In the genomic region with DNA sequence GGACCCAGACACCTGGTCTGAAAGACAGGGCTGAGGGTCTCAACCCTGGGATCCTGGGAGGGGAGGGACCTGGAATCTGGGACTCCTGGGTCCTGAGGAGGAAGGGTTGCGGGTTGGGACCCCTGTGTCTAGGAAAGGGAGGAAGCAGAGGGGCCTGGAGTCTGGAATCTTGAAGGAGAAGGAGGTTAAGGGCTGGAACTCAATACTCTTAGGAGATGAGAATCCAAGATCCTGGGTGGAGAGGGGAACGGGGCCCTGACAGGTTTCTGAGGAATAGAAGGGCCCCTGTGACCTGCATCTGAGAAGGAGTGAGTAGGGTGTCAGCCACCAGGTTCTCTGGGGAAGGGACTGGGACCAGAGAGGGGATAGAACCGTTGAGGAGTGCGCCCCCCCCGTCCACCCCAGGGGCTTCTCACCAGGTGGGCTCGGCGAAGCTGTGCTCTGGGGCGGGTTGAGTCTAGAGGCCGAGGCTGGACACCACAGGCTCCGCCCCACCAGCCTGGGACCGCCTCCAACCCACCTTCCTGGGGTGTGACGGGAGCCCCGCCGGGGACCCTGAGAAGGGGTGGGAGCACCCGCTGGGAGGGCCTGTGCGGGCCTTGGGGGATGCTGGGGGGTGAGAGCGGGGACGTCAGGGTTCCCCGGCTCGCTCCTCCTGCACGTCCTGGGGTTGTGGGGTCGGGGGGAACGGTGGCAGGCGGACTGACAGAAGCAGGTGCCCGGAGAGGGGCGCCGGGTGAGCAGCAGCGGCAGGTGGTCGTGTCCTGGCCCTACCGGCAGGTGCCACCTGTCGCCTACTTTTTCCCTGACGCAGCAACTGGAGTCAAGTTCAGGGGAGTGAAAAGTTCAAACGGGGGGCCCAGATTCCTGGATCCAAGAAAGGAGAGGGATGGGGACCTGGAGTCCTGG, we compare ENCODE assay signal across 1 cellular context.
TF ChIP-seq lines count a peak whose summit lies in the region.

A gene with protein sequence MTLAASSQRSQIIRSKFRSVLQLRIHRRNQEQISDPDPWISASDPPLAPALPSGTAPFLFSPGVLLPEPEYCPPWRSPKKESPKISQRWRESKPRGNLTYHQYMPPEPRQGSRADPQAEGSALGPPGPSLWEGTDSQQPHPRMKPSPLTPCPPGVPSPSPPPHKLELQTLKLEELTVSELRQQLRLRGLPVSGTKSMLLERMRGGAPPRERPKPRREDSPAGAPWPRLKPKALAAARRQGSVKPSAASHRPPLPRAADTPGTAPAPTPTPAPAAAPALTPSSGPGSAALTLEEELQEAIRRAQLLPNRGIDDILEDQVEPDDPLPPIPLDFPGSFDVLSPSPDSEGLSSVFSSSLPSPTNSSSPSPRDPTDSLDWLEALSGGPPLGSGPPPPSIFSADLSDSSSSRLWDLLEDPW (minus strand): TSS at position 463 of the 909 bp plus-strand sequence. CDS start 694 bp downstream, outside the sequence.

TF ChIP-seq in H1, 55 proteins besides CTCF, POLR2A, EP300 and RAD21:
- no peak for TF ChIP-seq EZH2 (IDR thresholded peaks at IDR 0.05; ENCODE audit: low read depth, low read length, severe bottlenecking)
- TF ChIP-seq SUZ12 (IDR thresholded peaks at IDR 0.05; ENCODE audit: low read length), result no peak
- no peak for TF ChIP-seq ZNF274 (IDR thresholded peaks at IDR 0.05; ENCODE audit: borderline replicate concordance, extremely low read depth, low read length)
- TF ChIP-seq, protein P1, sequence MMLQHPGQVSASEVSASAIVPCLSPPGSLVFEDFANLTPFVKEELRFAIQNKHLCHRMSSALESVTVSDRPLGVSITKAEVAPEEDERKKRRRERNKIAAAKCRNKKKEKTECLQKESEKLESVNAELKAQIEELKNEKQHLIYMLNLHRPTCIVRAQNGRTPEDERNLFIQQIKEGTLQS (IDR thresholded peaks at IDR 0.05; ENCODE audit: insufficient read depth, low read depth, low read length), result no peak
- no peak for TF ChIP-seq POU5F1 (IDR thresholded peaks at IDR 0.05; ENCODE audit: low read depth, low read length)
- TF ChIP-seq SP2 (IDR thresholded peaks at IDR 0.05; ENCODE audit: low read length), result no peak
- no peak for TF ChIP-seq ASH2L (IDR thresholded peaks at IDR 0.05; ENCODE audit: low read length)
- TF ChIP-seq PHF8 (conservative IDR thresholded peaks at IDR 0.05; ENCODE audit: low read depth, low read length), result no peak
- no peak for TF ChIP-seq RNF2 (IDR thresholded peaks at IDR 0.05; ENCODE audit: borderline replicate concordance, low read depth, low read length, missing control alignments, poor library complexity, severe bottlenecking)
- no peak for TF ChIP-seq TEAD4 (IDR thresholded peaks at IDR 0.05; ENCODE audit: low read depth, low read length)
- TF ChIP-seq, protein P2, sequence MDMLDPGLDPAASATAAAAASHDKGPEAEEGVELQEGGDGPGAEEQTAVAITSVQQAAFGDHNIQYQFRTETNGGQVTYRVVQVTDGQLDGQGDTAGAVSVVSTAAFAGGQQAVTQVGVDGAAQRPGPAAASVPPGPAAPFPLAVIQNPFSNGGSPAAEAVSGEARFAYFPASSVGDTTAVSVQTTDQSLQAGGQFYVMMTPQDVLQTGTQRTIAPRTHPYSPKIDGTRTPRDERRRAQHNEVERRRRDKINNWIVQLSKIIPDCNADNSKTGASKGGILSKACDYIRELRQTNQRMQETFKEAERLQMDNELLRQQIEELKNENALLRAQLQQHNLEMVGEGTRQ (IDR thresholded peaks at IDR 0.05; ENCODE audit: low read length), result no peak
- no peak for TF ChIP-seq FOSL1 (IDR thresholded peaks at IDR 0.05; ENCODE audit: insufficient read depth, low read depth, low read length)
- no peak for TF ChIP-seq SP4 (IDR thresholded peaks at IDR 0.05; ENCODE audit: low read length)
TF ChIP-seq in H1: peak in this region for 0.
